In genomic region chr2:218256612-218257350, GRCh38 we compare ENCODE assay signal across 11 cellular contexts. TPM values are rescaled to one million over a fixed set of nuclear protein-coding genes. Genes with fewer than 3 reads are reported as not detected.
DNase-seq lines count a peak whose midpoint lies in the region; ATAC-seq and TF ChIP-seq lines count a peak whose summit lies in the region.
"Had no signal": no experiment of that assay in that cellular context is flagged by ENCODE, and none has a peak within 500 bp of the region (broad histone marks: within the 10 kb centered on the region; RNA-seq: fewer than 3 reads in every experiment).

No MANE protein-coding gene starts in this region.

- H3K4me1 ChIP-seq in right atrium auricular region (peaks cover 0 to 55% of the 10 kb centered on the region in 2 donors), heart right ventricle (peaks cover 27 to 69% (median 49%) of the 10 kb centered on the region in 9 donors), Peyer's patch (peaks cover 0 to 36% (median 7%) of the 10 kb centered on the region in 4 donors), esophagus muscularis mucosa (peaks cover 43 to 51% (median 46%) of the 10 kb centered on the region in 4 donors), upper lobe of left lung (peaks cover 40 to 50% (median 44%) of the 10 kb centered on the region in 4 donors)

- intact Hi-C loops in heart right ventricle (cut with DNase I) = loop anchor here in 6 of 10 donors (5.0 kb wide), 3 partner anchors 34 to 69 kb away; partner anchors contain the start of gene ARPC2 (in 4 of the 6)
- intact Hi-C loops in esophagus muscularis mucosa (cut with DNase I) = loop anchor here (5.0 kb wide), 1 partner anchor 69 kb away; no protein-coding TSS in a partner anchor
- intact Hi-C loops in posterior vena cava (cut with DNase I) = no loop called here

- no peak for ATAC-seq in heart right ventricle
- no peak for ATAC-seq in upper lobe of left lung (ENCODE audit: low FRiP score in 2 of 2)

- H3K27ac ChIP-seq in right atrium auricular region = peak overlapping the region; percentile 29 to 47
- H3K27ac ChIP-seq in heart right ventricle = peak overlapping the region in 5 of 10 donors; percentile 11 to 95 (median 47)
- H3K27ac ChIP-seq in Peyer's patch = peak overlapping the region in 3 of 4 donors; percentile 5 to 43 (median 30)
- H3K27ac ChIP-seq in esophagus muscularis mucosa (replicated peaks in 1 of 4) = peak overlapping the region in 3 of 4 donors; percentile 11 to 82 (median 16)
- H3K27ac ChIP-seq in upper lobe of left lung = peak overlapping the region in 3 of 4 donors; percentile 6 to 80 (median 64)
- H3K27ac ChIP-seq: VCaP had no signal

- DNase-seq in right atrium auricular region (ENCODE audit: low spot score) (no peak), heart right ventricle (no peak), Peyer's patch (peak in 1 of 3 donors; percentile 38), esophagus muscularis mucosa (ENCODE audit: extremely low spot score) (no peak), upper lobe of left lung (no peak), GDM1 (lab: John Stamatoyannopoulos, UW) (no peak), NCI-H1417 treated with DMSO at 0.1 percent for 48 hours (lab: John Stamatoyannopoulos, UW) (no peak), posterior vena cava (ENCODE audit: low spot score) (no peak)
- DNase-seq: NCI-H1694 treated with DMSO at 0.1 percent for 48 hours had no signal

- no peak overlapping the region for H3K4me3 ChIP-seq in right atrium auricular region
- no peak overlapping the region for H3K4me3 ChIP-seq in heart right ventricle
- H3K4me3 ChIP-seq in Peyer's patch = no peak overlapping the region
- H3K4me3 ChIP-seq in esophagus muscularis mucosa = no peak overlapping the region
- H3K4me3 ChIP-seq in upper lobe of left lung = no peak overlapping the region

- WGBS in heart right ventricle, 2 donors = 91 to 95% methylated on average over 13 of the region's 13 CpGs
- 92% methylated on average over 13 of the region's 13 CpGs for WGBS in esophagus muscularis mucosa
- 93 to 96% methylated on average over 13 of the region's 13 CpGs for WGBS in upper lobe of left lung, 2 donors

- TF ChIP-seq POLR2A in Peyer's patch (IDR thresholded peaks at IDR 0.05) = no peak
- TF ChIP-seq POLR2A in esophagus muscularis mucosa (IDR thresholded peaks at IDR 0.05; ENCODE audit: low read depth) = no peak
- TF ChIP-seq POLR2A in upper lobe of left lung (IDR thresholded peaks at IDR 0.05) = no peak

- H3K9me3 ChIP-seq in right atrium auricular region (no peaks in the 10 kb centered on the region), heart right ventricle (no peaks in the 10 kb centered on the region), Peyer's patch (no peaks in the 10 kb centered on the region), esophagus muscularis mucosa (no peaks in the 10 kb centered on the region), upper lobe of left lung (no peaks in the 10 kb centered on the region)

- TF ChIP-seq CTCF in right atrium auricular region (IDR thresholded peaks at IDR 0.05) = no peak
- TF ChIP-seq CTCF in heart right ventricle (IDR thresholded peaks at IDR 0.05) = no peak
- no peak for TF ChIP-seq CTCF in Peyer's patch (IDR thresholded peaks at IDR 0.05)
- TF ChIP-seq CTCF in esophagus muscularis mucosa (IDR thresholded peaks at IDR 0.05) = no peak
- TF ChIP-seq CTCF in upper lobe of left lung (IDR thresholded peaks at IDR 0.05) = no peak

- H3K27me3 ChIP-seq in right atrium auricular region = no peaks in the 10 kb centered on the region
- no peaks in the 10 kb centered on the region for H3K27me3 ChIP-seq in heart right ventricle
- H3K27me3 ChIP-seq in Peyer's patch = no peaks in the 10 kb centered on the region
- no peaks in the 10 kb centered on the region for H3K27me3 ChIP-seq in esophagus muscularis mucosa
- no peaks in the 10 kb centered on the region for H3K27me3 ChIP-seq in upper lobe of left lung

- H3K36me3 ChIP-seq in right atrium auricular region (peaks cover 44% of the 10 kb centered on the region), heart right ventricle (peaks cover 0 to 56% (median 43%) of the 10 kb centered on the region in 9 donors), Peyer's patch (peaks cover 0 to 51% (median 0%) of the 10 kb centered on the region in 3 donors), esophagus muscularis mucosa (peaks cover 28 to 55% (median 51%) of the 10 kb centered on the region in 4 donors), upper lobe of left lung (peaks cover 19 to 53% (median 46%) of the 10 kb centered on the region in 4 donors)

- TF ChIP-seq EP300 in esophagus muscularis mucosa (IDR thresholded peaks at IDR 0.05) = no peak
- no peak for TF ChIP-seq EP300 in upper lobe of left lung (IDR thresholded peaks at IDR 0.05)

RNA-seq across cellular contexts. Expression of gene GPBAR1, which starts 4.0 kb away (rescaled TPM):
- total RNA-seq in right atrium auricular region (10 to 100 TPM in 1 of 2 donors, 1 to 10 TPM in 1; 1.9 to 10.7 TPM), heart right ventricle (1 to 10 TPM in 7 of 10 donors, under 1 TPM in 3; 0.36 to 3.7 (median 1.3) TPM), Peyer's patch (1 to 10 TPM; 3.3 to 7.0 (median 3.9) TPM), esophagus muscularis mucosa (1 to 10 TPM in 3 of 4 donors, under 1 TPM in 1; 0.42 to 4.5 (median 3.9) TPM), upper lobe of left lung (1 to 10 TPM in 5 of 6 donors, under 1 TPM in 1; 0.33 to 6.4 (median 4.1) TPM), posterior vena cava (1 to 10 TPM; 1.2 to 4.2 TPM)
- polyA plus RNA-seq in heart right ventricle = 1 to 10 TPM; 1.8 to 2.3 TPM
- polyA plus RNA-seq: BJ had no signal

RNA-seq across cellular contexts. Expression of gene AAMP, which starts 13.2 kb away (rescaled TPM):
- total RNA-seq in right atrium auricular region (10 to 100 TPM; 54.3 to 88.8 TPM), heart right ventricle (10 to 100 TPM; 45.9 to 65.1 (median 57.5) TPM), Peyer's patch (100 to 1,000 TPM in 3 of 4 donors, 10 to 100 TPM in 1; 91.8 to 151 (median 115) TPM), esophagus muscularis mucosa (100 to 1,000 TPM; 104 to 169 (median 144) TPM), upper lobe of left lung (100 to 1,000 TPM in 4 of 6 donors, 10 to 100 TPM in 2; 67.1 to 168 (median 118) TPM), posterior vena cava (10 to 100 TPM; 43.3 to 45.0 TPM)
- polyA plus RNA-seq in heart right ventricle = 100 to 1,000 TPM in 1 of 2 donors, 10 to 100 TPM in 1; 33.4 to 116 TPM

RNA-seq across cellular contexts. Expression of gene PNKD, which starts 13.5 kb away (rescaled TPM):
- total RNA-seq in right atrium auricular region = 10 to 100 TPM; 54.5 to 71.4 TPM
- 10 to 100 TPM; 56.9 to 91.1 (median 74.2) TPM for total RNA-seq in heart right ventricle
- 100 to 1,000 TPM in 1 of 2 donors, 10 to 100 TPM in 1; 76.7 to 138 TPM for polyA plus RNA-seq in heart right ventricle
- total RNA-seq in Peyer's patch = 100 to 1,000 TPM in 1 of 4 donors, 10 to 100 TPM in 3; 63.9 to 690 (median 70.4) TPM
- 10 to 100 TPM; 40.3 to 74.1 (median 56.5) TPM for total RNA-seq in esophagus muscularis mucosa
- total RNA-seq in upper lobe of left lung = 100 to 1,000 TPM in 2 of 6 donors, 10 to 100 TPM in 4; 69.8 to 153 (median 87.2) TPM
- total RNA-seq in posterior vena cava = 10 to 100 TPM; 29.8 to 45.3 TPM

RNA-seq across cellular contexts. Expression of gene TMBIM1, which starts 35.5 kb away (rescaled TPM):
- total RNA-seq in right atrium auricular region (100 to 1,000 TPM in 1 of 2 donors, 10 to 100 TPM in 1; 82.8 to 225 TPM), heart right ventricle (100 to 1,000 TPM in 7 of 10 donors, 10 to 100 TPM in 3; 85.3 to 151 (median 110) TPM), Peyer's patch (100 to 1,000 TPM in 3 of 4 donors, 10 to 100 TPM in 1; 97.4 to 431 (median 280) TPM), esophagus muscularis mucosa (100 to 1,000 TPM; 131 to 238 (median 197) TPM), upper lobe of left lung (100 to 1,000 TPM; 112 to 359 (median 236) TPM), posterior vena cava (100 to 1,000 TPM; 191 to 195 TPM)
- polyA plus RNA-seq in heart right ventricle = 100 to 1,000 TPM in 1 of 2 donors, 10 to 100 TPM in 1; 30.9 to 139 TPM

RNA-seq across cellular contexts. Expression of gene ARPC2, which starts 39.8 kb away (rescaled TPM):
- total RNA-seq in right atrium auricular region (100 to 1,000 TPM; 112 to 177 TPM), heart right ventricle (100 to 1,000 TPM; 120 to 213 (median 134) TPM), Peyer's patch (100 to 1,000 TPM; 210 to 284 (median 246) TPM), esophagus muscularis mucosa (100 to 1,000 TPM; 257 to 300 (median 270) TPM), upper lobe of left lung (100 to 1,000 TPM; 233 to 440 (median 357) TPM), posterior vena cava (100 to 1,000 TPM; 258 to 291 TPM)
- polyA plus RNA-seq in heart right ventricle = 100 to 1,000 TPM in 1 of 2 donors, 10 to 100 TPM in 1; 58.5 to 176 TPM

Comparison
In these comparisons a context has a peak if more than half of its experiments do, and no peak if none do; other contexts are left out.
1. intact Hi-C loops: an anchor here in heart right ventricle (5.0 kb wide) and esophagus muscularis mucosa (5.0 kb wide); none called in posterior vena cava.